1 cellular context compared by ENCODE assay signal in the genomic region with DNA sequence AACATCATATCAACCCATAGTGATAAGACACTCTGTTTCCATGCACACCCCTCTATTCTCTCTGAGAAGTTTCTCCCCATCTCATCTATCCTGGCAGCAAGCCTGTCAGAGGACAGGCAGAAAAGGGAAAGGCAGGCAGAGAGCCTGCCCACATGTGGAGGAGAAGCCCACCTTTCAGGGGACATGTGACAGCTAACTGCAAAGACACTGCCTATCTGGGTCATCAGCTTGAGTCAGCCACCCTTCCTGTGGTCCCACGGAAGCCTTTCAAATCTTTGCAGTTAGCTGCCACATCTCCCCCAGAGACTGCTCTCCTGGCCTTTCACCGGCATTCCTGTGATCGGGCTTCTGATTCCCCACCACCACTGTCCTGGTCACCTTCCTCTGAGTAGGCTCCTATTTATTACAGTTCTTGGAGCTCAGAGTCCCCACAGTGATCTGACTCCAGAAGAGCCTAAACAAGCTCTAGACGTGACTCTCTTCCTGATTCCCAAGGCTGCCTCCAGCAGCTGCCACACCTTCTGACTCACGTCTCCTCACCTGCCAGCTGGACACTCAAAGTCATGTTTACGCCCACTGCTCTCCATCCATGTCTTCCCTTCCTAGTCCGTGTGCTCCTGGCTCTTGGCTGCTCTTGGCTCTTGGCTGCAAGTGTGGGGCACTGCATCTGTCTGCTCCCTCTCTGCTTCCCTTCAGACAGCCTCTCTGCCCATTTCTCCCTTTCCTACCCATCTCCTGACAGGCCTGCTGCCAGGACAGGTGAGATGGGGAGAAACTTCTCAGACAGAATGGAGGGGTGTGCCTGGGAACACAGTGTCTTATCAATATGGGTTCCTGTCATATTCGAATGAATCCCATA.
TF ChIP-seq lines count a peak whose summit lies in the region.

No MANE protein-coding gene starts in this region.

TF ChIP-seq in SK-N-SH, 30 proteins besides CTCF, POLR2A, EP300 and RAD21 (continued from another document):
- no peak for TF ChIP-seq FOSL2 (IDR thresholded peaks at IDR 0.05; ENCODE audit: borderline replicate concordance, low read depth)
- no peak for TF ChIP-seq SIN3A (IDR thresholded peaks at IDR 0.05; ENCODE audit: borderline replicate concordance, low read depth, low read length)
- TF ChIP-seq FOXJ3 (CRISPR knock-in tag; IDR thresholded peaks at IDR 0.05): no peak
- TF ChIP-seq RFX5 (IDR thresholded peaks at IDR 0.05; ENCODE audit: low read length): no peak
- no peak for TF ChIP-seq CHD2 (IDR thresholded peaks at IDR 0.05; ENCODE audit: low read length, partially characterized antibody)
- TF ChIP-seq, protein P1, sequence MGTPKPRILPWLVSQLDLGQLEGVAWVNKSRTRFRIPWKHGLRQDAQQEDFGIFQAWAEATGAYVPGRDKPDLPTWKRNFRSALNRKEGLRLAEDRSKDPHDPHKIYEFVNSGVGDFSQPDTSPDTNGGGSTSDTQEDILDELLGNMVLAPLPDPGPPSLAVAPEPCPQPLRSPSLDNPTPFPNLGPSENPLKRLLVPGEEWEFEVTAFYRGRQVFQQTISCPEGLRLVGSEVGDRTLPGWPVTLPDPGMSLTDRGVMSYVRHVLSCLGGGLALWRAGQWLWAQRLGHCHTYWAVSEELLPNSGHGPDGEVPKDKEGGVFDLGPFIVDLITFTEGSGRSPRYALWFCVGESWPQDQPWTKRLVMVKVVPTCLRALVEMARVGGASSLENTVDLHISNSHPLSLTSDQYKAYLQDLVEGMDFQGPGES (IDR thresholded peaks at IDR 0.05; ENCODE audit: low read depth, low read length): no peak
- no peak for TF ChIP-seq YY1 (IDR thresholded peaks at IDR 0.05; ENCODE audit: low read depth)
- TF ChIP-seq TAF1 (IDR thresholded peaks at IDR 0.05; ENCODE audit: borderline replicate concordance, low read depth, low read length): no peak
- TF ChIP-seq GABPA (IDR thresholded peaks at IDR 0.05; ENCODE audit: low read depth): no peak
- no peak for TF ChIP-seq GATA2 (CRISPR knock-in tag; IDR thresholded peaks at IDR 0.05)
- TF ChIP-seq, protein P2, sequence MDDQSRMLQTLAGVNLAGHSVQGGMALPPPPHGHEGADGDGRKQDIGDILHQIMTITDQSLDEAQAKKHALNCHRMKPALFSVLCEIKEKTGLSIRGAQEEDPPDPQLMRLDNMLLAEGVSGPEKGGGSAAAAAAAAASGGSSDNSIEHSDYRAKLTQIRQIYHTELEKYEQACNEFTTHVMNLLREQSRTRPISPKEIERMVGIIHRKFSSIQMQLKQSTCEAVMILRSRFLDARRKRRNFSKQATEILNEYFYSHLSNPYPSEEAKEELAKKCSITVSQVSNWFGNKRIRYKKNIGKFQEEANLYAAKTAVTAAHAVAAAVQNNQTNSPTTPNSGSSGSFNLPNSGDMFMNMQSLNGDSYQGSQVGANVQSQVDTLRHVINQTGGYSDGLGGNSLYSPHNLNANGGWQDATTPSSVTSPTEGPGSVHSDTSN (IDR thresholded peaks at IDR 0.05): no peak
- TF ChIP-seq NRF1 (IDR thresholded peaks at IDR 0.05; ENCODE audit: low read depth, low read length): no peak
- TF ChIP-seq, protein P3, sequence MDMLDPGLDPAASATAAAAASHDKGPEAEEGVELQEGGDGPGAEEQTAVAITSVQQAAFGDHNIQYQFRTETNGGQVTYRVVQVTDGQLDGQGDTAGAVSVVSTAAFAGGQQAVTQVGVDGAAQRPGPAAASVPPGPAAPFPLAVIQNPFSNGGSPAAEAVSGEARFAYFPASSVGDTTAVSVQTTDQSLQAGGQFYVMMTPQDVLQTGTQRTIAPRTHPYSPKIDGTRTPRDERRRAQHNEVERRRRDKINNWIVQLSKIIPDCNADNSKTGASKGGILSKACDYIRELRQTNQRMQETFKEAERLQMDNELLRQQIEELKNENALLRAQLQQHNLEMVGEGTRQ (IDR thresholded peaks at IDR 0.05; ENCODE audit: borderline replicate concordance, low read depth, low read length): no peak
- TF ChIP-seq, protein P4, sequence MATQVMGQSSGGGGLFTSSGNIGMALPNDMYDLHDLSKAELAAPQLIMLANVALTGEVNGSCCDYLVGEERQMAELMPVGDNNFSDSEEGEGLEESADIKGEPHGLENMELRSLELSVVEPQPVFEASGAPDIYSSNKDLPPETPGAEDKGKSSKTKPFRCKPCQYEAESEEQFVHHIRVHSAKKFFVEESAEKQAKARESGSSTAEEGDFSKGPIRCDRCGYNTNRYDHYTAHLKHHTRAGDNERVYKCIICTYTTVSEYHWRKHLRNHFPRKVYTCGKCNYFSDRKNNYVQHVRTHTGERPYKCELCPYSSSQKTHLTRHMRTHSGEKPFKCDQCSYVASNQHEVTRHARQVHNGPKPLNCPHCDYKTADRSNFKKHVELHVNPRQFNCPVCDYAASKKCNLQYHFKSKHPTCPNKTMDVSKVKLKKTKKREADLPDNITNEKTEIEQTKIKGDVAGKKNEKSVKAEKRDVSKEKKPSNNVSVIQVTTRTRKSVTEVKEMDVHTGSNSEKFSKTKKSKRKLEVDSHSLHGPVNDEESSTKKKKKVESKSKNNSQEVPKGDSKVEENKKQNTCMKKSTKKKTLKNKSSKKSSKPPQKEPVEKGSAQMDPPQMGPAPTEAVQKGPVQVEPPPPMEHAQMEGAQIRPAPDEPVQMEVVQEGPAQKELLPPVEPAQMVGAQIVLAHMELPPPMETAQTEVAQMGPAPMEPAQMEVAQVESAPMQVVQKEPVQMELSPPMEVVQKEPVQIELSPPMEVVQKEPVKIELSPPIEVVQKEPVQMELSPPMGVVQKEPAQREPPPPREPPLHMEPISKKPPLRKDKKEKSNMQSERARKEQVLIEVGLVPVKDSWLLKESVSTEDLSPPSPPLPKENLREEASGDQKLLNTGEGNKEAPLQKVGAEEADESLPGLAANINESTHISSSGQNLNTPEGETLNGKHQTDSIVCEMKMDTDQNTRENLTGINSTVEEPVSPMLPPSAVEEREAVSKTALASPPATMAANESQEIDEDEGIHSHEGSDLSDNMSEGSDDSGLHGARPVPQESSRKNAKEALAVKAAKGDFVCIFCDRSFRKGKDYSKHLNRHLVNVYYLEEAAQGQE (IDR thresholded peaks at IDR 0.05; ENCODE audit: low read depth, low read length): no peak
